16 cellular contexts compared by ENCODE assay signal in genomic region chr2:236380051-236380612, GRCh38.
DNase-seq lines count a peak whose midpoint lies in the region; ATAC-seq and TF ChIP-seq lines count a peak whose summit lies in the region.
"Had no signal": no experiment of that assay in that cellular context is flagged by ENCODE, and none has a peak within 500 bp of the region (broad histone marks: within the 10 kb centered on the region; RNA-seq: fewer than 3 reads in every experiment).

No MANE protein-coding gene starts in this region.

- no peak for TF ChIP-seq EP300 in esophagus muscularis mucosa (IDR thresholded peaks at IDR 0.05)

- no peaks in the 10 kb centered on the region for H3K9me3 Mint-ChIP-seq in activated CD4-positive, alpha-beta T cell treated with anti-CD3 and anti-CD28 coated beads, Interleukin-2, amount 10 ng/mL, durations not matched to agents 7 days and 5 days
- H3K9me3 Mint-ChIP-seq in activated CD4-positive, alpha-beta T cell treated with anti-CD3 and anti-CD28 coated beads for 36 hours (ENCODE audit: low read depth) = peaks cover 2% of the 10 kb centered on the region
- H3K9me3 Mint-ChIP-seq in mesothelial cell of epicardium = peaks cover 22% of the 10 kb centered on the region
- H3K9me3 Mint-ChIP-seq: HFFc6 had no signal

- no peaks in the 10 kb centered on the region for H3K79me2 ChIP-seq in trophoblast cell (ENCODE audit: control insufficient read depth, insufficient read depth, low read length, poor library complexity)

- H3K4me3 ChIP-seq in esophagus muscularis mucosa (no peak overlapping the region), trophoblast cell (ENCODE audit: low read depth, low read length) (no peak overlapping the region)
- H3K4me3 ChIP-seq: BLaER1, GM12878, HAP-1 had no signal

- DNase-seq in activated CD4-positive, alpha-beta T cell treated with anti-CD3 and anti-CD28 coated beads, Interleukin-2, amount 10 ng/mL, durations not matched to agents 7 days and 5 days = no peak
- no peak for DNase-seq in activated CD4-positive, alpha-beta T cell treated with anti-CD3 and anti-CD28 coated beads for 36 hours
- peak; percentile 47 for DNase-seq in esophagus muscularis mucosa (ENCODE audit: extremely low spot score)
- peak; percentile 92 to 97 for DNase-seq in trophoblast cell
- DNase-seq in HCEC 1CT = no peak
- DNase-seq in NCI-H1105 (lab: John Stamatoyannopoulos, UW) = no peak
- DNase-seq in mesothelial cell of epicardium (ENCODE audit: low spot score in 2 of 2, unreplicated experiment in 2 of 2) = no peak
- DNase-seq: 8988T; Calu3; CD4-positive, alpha-beta memory T cell; HFFc6 had no signal

- H3K4me2 ChIP-seq in trophoblast cell (ENCODE audit: low read length) = no peak overlapping the region
- H3K4me2 ChIP-seq: BLaER1 had no signal

- no peak overlapping the region for H3K27ac ChIP-seq in esophagus muscularis mucosa (replicated peaks in 1 of 4)
- H3K27ac ChIP-seq in trophoblast cell (ENCODE audit: low read depth, low read length) = no peak overlapping the region
- H3K27ac ChIP-seq: BLaER1 had no signal

- no peak overlapping the region for H4K91ac ChIP-seq in trophoblast cell (ENCODE audit: low read depth, low read length)

- no peak overlapping the region for H4K12ac ChIP-seq in trophoblast cell (ENCODE audit: low read depth, low read length)

- H2AK5ac ChIP-seq in trophoblast cell (ENCODE audit: low read length) = no peak overlapping the region

- no peak overlapping the region for H3K4ac ChIP-seq in trophoblast cell (ENCODE audit: low read depth, low read length)

- H3K27me3 ChIP-seq in esophagus muscularis mucosa (peaks cover 0 to 5% (median 0%) of the 10 kb centered on the region in 4 donors), trophoblast cell (ENCODE audit: insufficient read depth, low read length) (no peaks in the 10 kb centered on the region)
- H3K27me3 ChIP-seq: BLaER1 had no signal

- no peak overlapping the region for H3K23ac ChIP-seq in trophoblast cell (ENCODE audit: low read length)

- 90% methylated on average over 16 of the region's 16 CpGs for WGBS in esophagus muscularis mucosa
- no CpG with 5 or more reads among the region's 16 CpGs for WGBS in trophoblast cell (ENCODE audit: extremely low coverage, insufficient coverage, insufficient read length)

- CTCF ChIA-PET in activated CD4-positive, alpha-beta T cell treated with anti-CD3 and anti-CD28 coated beads, Interleukin-2, amount 10 ng/mL, durations not matched to agents 7 days and 5 days (lab: Charles Lee) = interaction anchor here (0.6 kb wide), 1 partner anchor 1784 kb away, joined by 3 read pairs; no protein-coding TSS in a partner anchor
- CTCF ChIA-PET in activated CD4-positive, alpha-beta T cell treated with anti-CD3 and anti-CD28 coated beads for 36 hours (lab: Charles Lee) = interaction anchor here (0.5 kb wide), 1 partner anchor 374 kb away, joined by 3 read pairs; no protein-coding TSS in a partner anchor

- H2AFZ ChIP-seq in trophoblast cell (ENCODE audit: insufficient read depth, low read length, poor library complexity) = no peak overlapping the region

- H3K4me1 Mint-ChIP-seq in activated CD4-positive, alpha-beta T cell treated with anti-CD3 and anti-CD28 coated beads, Interleukin-2, amount 10 ng/mL, durations not matched to agents 7 days and 5 days = peaks cover 1% of the 10 kb centered on the region
- peaks cover under 1% of the 10 kb centered on the region for H3K4me1 Mint-ChIP-seq in activated CD4-positive, alpha-beta T cell treated with anti-CD3 and anti-CD28 coated beads for 36 hours
- H3K4me1 Mint-ChIP-seq in mesothelial cell of epicardium = no peaks in the 10 kb centered on the region
- H3K4me1 Mint-ChIP-seq: CD14-positive monocyte, IgD-negative memory B cell had no signal

- H2BK12ac ChIP-seq in trophoblast cell (ENCODE audit: low read length) = no peak overlapping the region

- H3K27me3 Mint-ChIP-seq in activated CD4-positive, alpha-beta T cell treated with anti-CD3 and anti-CD28 coated beads, Interleukin-2, amount 10 ng/mL, durations not matched to agents 7 days and 5 days = peaks cover 26% of the 10 kb centered on the region
- peaks cover 5% of the 10 kb centered on the region for H3K27me3 Mint-ChIP-seq in activated CD4-positive, alpha-beta T cell treated with anti-CD3 and anti-CD28 coated beads for 36 hours
- no peaks in the 10 kb centered on the region for H3K27me3 Mint-ChIP-seq in mesothelial cell of epicardium (ENCODE audit: low read depth)

- H3K4me1 ChIP-seq in esophagus muscularis mucosa (no peaks in the 10 kb centered on the region), trophoblast cell (ENCODE audit: control insufficient read depth in 1 of 2, insufficient read depth in 2 of 2, low read length in 2 of 2) (peaks cover 0 to 7% of the 10 kb centered on the region in 2 experiments)
- H3K4me1 ChIP-seq: HAP-1 had no signal

- no peak overlapping the region for H3K14ac ChIP-seq in trophoblast cell (ENCODE audit: low read length)

- no peak for TF ChIP-seq POLR2A in esophagus muscularis mucosa (IDR thresholded peaks at IDR 0.05; ENCODE audit: low read depth)

- POLR2A ChIA-PET in activated CD4-positive, alpha-beta T cell treated with anti-CD3 and anti-CD28 coated beads, Interleukin-2, amount 10 ng/mL, durations not matched to agents 7 days and 5 days (lab: Charles Lee) = no interaction called here
- POLR2A ChIA-PET in activated CD4-positive, alpha-beta T cell treated with anti-CD3 and anti-CD28 coated beads for 36 hours (lab: Charles Lee) = no interaction called here

- no peak overlapping the region for H3K9ac ChIP-seq in trophoblast cell (ENCODE audit: low read length)
- H3K9ac ChIP-seq: BLaER1 had no signal

- H3K4me3 Mint-ChIP-seq in activated CD4-positive, alpha-beta T cell treated with anti-CD3 and anti-CD28 coated beads, Interleukin-2, amount 10 ng/mL, durations not matched to agents 7 days and 5 days = no peak overlapping the region
- no peak overlapping the region for H3K4me3 Mint-ChIP-seq in activated CD4-positive, alpha-beta T cell treated with anti-CD3 and anti-CD28 coated beads for 36 hours
- H3K4me3 Mint-ChIP-seq in mesothelial cell of epicardium = no peak overlapping the region
- H3K4me3 Mint-ChIP-seq: CD14-positive monocyte; CD4-positive, alpha-beta memory T cell; HFFc6; IgD-negative memory B cell had no signal

- H3K36me3 ChIP-seq in esophagus muscularis mucosa (no peaks in the 10 kb centered on the region), trophoblast cell (ENCODE audit: control insufficient read depth in 1 of 2, insufficient read depth in 2 of 2, low read length in 2 of 2) (peaks cover 0 to 3% of the 10 kb centered on the region in 2 experiments)
- H3K36me3 ChIP-seq: BLaER1, HAP-1 had no signal

- no peaks in the 10 kb centered on the region for H3K79me1 ChIP-seq in trophoblast cell (ENCODE audit: low read length)

- H3K9me3 ChIP-seq in esophagus muscularis mucosa (peaks cover 0 to 12% (median 2%) of the 10 kb centered on the region in 4 donors), trophoblast cell (ENCODE audit: insufficient read depth, low read depth, low read length) (no peaks in the 10 kb centered on the region)
- H3K9me3 ChIP-seq: BLaER1, HAP-1 had no signal

- no peak overlapping the region for H4K8ac ChIP-seq in trophoblast cell (ENCODE audit: low read depth, low read length)

- peak overlapping the region; percentile 25 for H3K27ac Mint-ChIP-seq in activated CD4-positive, alpha-beta T cell treated with anti-CD3 and anti-CD28 coated beads, Interleukin-2, amount 10 ng/mL, durations not matched to agents 7 days and 5 days
- no peak overlapping the region for H3K27ac Mint-ChIP-seq in activated CD4-positive, alpha-beta T cell treated with anti-CD3 and anti-CD28 coated beads for 36 hours
- H3K27ac Mint-ChIP-seq in mesothelial cell of epicardium = no peak overlapping the region
- H3K27ac Mint-ChIP-seq: CD14-positive monocyte; CD4-positive, alpha-beta memory T cell; HFFc6 had no signal

- no peak overlapping the region for H2BK5ac ChIP-seq in trophoblast cell (ENCODE audit: low read depth, low read length, poor library complexity)

- no peak overlapping the region for H3K18ac ChIP-seq in trophoblast cell (ENCODE audit: low read length)

- TF ChIP-seq CTCF in esophagus muscularis mucosa (IDR thresholded peaks at IDR 0.05) (no peak), mesothelial cell of epicardium (IDR thresholded peaks at IDR 0.05; ENCODE audit: unreplicated experiment) (no peak)

- no peak overlapping the region for H2BK120ac ChIP-seq in trophoblast cell (ENCODE audit: insufficient read depth, low read length, poor library complexity)

- H3K36me3 Mint-ChIP-seq in activated CD4-positive, alpha-beta T cell treated with anti-CD3 and anti-CD28 coated beads, Interleukin-2, amount 10 ng/mL, durations not matched to agents 7 days and 5 days (ENCODE audit: low read depth) = no peaks in the 10 kb centered on the region
- no peaks in the 10 kb centered on the region for H3K36me3 Mint-ChIP-seq in activated CD4-positive, alpha-beta T cell treated with anti-CD3 and anti-CD28 coated beads for 36 hours (ENCODE audit: low read depth)
- H3K36me3 Mint-ChIP-seq in mesothelial cell of epicardium = peaks cover 30% of the 10 kb centered on the region
- H3K36me3 Mint-ChIP-seq: CD14-positive monocyte; CD4-positive, alpha-beta memory T cell; IgD-negative memory B cell had no signal

- ATAC-seq in activated CD4-positive, alpha-beta T cell treated with anti-CD3 and anti-CD28 coated beads for 36 hours = no peak
- ATAC-seq: GM12878 had no signal

- intact Hi-C loops in activated CD4-positive, alpha-beta T cell treated with anti-CD3 and anti-CD28 coated beads for 36 hours (cut with DNase I, micrococcal nuclease) = no loop called here
- intact Hi-C loops in esophagus muscularis mucosa (cut with DNase I) = no loop called here

Comparison
In these comparisons a context has a peak if more than half of its experiments do, and no peak if none do; other contexts are left out.
1. DNase-seq: peak in esophagus muscularis mucosa (single experiment) and trophoblast cell (2 of 2); none in activated CD4-positive, alpha-beta T cell treated with anti-CD3 and anti-CD28 coated beads, Interleukin-2, amount 10 ng/mL, durations not matched to agents 7 days and 5 days (single experiment), activated CD4-positive, alpha-beta T cell treated with anti-CD3 and anti-CD28 coated beads for 36 hours (single experiment), HCEC 1CT (single experiment), NCI-H1105 (single experiment) and mesothelial cell of epicardium (0 of 2).